In genomic region chr2:151637284-151637781, GRCh38 we compare ENCODE assay signal across 8 cellular contexts.
A peak's percentile ranks its signal among the peaks of the same experiment; 100 is the strongest.
DNase-seq lines count a peak whose midpoint lies in the region; ATAC-seq, FAIRE-seq and TF ChIP-seq lines count a peak whose summit lies in the region.

No MANE protein-coding gene starts in this region.

- H3K9me3 ChIP-seq in right cardiac atrium (ENCODE audit: control insufficient read depth, low read length), result no peaks in the 10 kb centered on the region
- H3K9me3 ChIP-seq in esophagus muscularis mucosa, result peaks cover 0 to 6% (median 0%) of the 10 kb centered on the region in 4 donors

- TF ChIP-seq CTCF in esophagus muscularis mucosa (IDR thresholded peaks at IDR 0.05), result no peak

- no peak overlapping the region for H3K27ac ChIP-seq in right cardiac atrium (ENCODE audit: low read length)
- H3K27ac ChIP-seq in esophagus muscularis mucosa (replicated peaks in 1 of 4), result peak overlapping the region in 1 of 4 donors; percentile 1

- no peak for FAIRE-seq in H54 (lab: Jason Lieb, UNC)

- H3K27me3 ChIP-seq in right cardiac atrium (ENCODE audit: control insufficient read depth, insufficient read depth) (no peaks in the 10 kb centered on the region), esophagus muscularis mucosa (no peaks in the 10 kb centered on the region)

- peak; percentile 48 for DNase-seq in activated CD4-positive, CD25-positive, alpha-beta regulatory T cell treated with anti-CD3 and anti-CD28 coated beads, Interleukin-2, amount 50 U/mL, for 72 hours
- peak in 2 of 3 donors; percentile 15 to 45 for DNase-seq in right cardiac atrium
- DNase-seq in stimulated activated CD8-positive, alpha-beta memory T cell treated with anti-CD3 and anti-CD28 coated beads, Interleukin-4, amount 100 ng/mL, for 48 hours, result peak; percentile 58
- no peak for DNase-seq in NCI-H524 (lab: John Stamatoyannopoulos, UW)
- DNase-seq in H54 (ENCODE audit: insufficient read length, low spot score), result no peak
- no peak for DNase-seq in esophagus muscularis mucosa (ENCODE audit: extremely low spot score)

- WGBS in right cardiac atrium, result 60% methylated on average over 8 of the region's 8 CpGs
- WGBS in esophagus muscularis mucosa, result 52% methylated on average over 8 of the region's 8 CpGs

- peak; percentile 69 for ATAC-seq in GM19025 (IDR thresholded peaks at IDR 0.05; ENCODE audit: low read depth, unreplicated experiment)
- ATAC-seq in HG03159 (IDR thresholded peaks at IDR 0.05; ENCODE audit: unreplicated experiment), result peak; percentile 61
- peak; percentile 72 to 75 for ATAC-seq in right cardiac atrium

- H3K4me1 ChIP-seq in right cardiac atrium (ENCODE audit: control insufficient read depth, insufficient read depth, low read length) (no peaks in the 10 kb centered on the region), esophagus muscularis mucosa (peaks cover 9 to 23% (median 20%) of the 10 kb centered on the region in 4 donors)

- no peak overlapping the region for H3K4me3 ChIP-seq in right cardiac atrium (ENCODE audit: low read length)
- H3K4me3 ChIP-seq in esophagus muscularis mucosa, result no peak overlapping the region

- TF ChIP-seq POLR2A in H54 (IDR thresholded peaks at IDR 0.05; ENCODE audit: low read depth, low read length) (no peak), esophagus muscularis mucosa (IDR thresholded peaks at IDR 0.05; ENCODE audit: low read depth) (no peak)

- no peaks in the 10 kb centered on the region for H3K36me3 ChIP-seq in esophagus muscularis mucosa

- intact Hi-C loops in right cardiac atrium (cut with DNase I) (no loop called here), esophagus muscularis mucosa (cut with DNase I) (no loop called here)

- no peak for TF ChIP-seq EP300 in esophagus muscularis mucosa (IDR thresholded peaks at IDR 0.05)

Comparison
In these comparisons a context has a peak if more than half of its experiments do, and no peak if none do; other contexts are left out.
1. DNase-seq: peak in activated CD4-positive, CD25-positive, alpha-beta regulatory T cell treated with anti-CD3 and anti-CD28 coated beads, Interleukin-2, amount 50 U/mL, for 72 hours (single experiment), right cardiac atrium (2 of 3) and stimulated activated CD8-positive, alpha-beta memory T cell treated with anti-CD3 and anti-CD28 coated beads, Interleukin-4, amount 100 ng/mL, for 48 hours (single experiment); none in NCI-H524 (0 of 2), H54 (single experiment) and esophagus muscularis mucosa (single experiment).
2. Peak in every context shown above with its lines, with median percentiles within 50 percentile points of each other: ATAC-seq.